ENCODE assay signal across 1 cellular context in genomic region chr22:23180301-23180892, GRCh38.
A peak's percentile ranks its signal among the peaks of the same experiment; 100 is the strongest.
TF ChIP-seq lines count a peak whose summit lies in the region.

TSS of gene BCR (plus strand) at chr22:23180509. CDS start at chr22:23180961, 452 bp downstream.

TF ChIP-seq in HepG2, 621 proteins besides CTCF, POLR2A, EP300 and RAD21 (continued from another document and continues in another):
- TF ChIP-seq ARID4A (CRISPR knock-in tag; IDR thresholded peaks at IDR 0.05; ENCODE audit: borderline replicate concordance) (peak; percentile 1; the same call in 1 of the 2 replicates), SP1 (IDR thresholded peaks at IDR 0.05) (no peak), SP1 (CRISPR knock-in tag; IDR thresholded peaks at IDR 0.05) (no peak), YEATS4 (CRISPR knock-in tag; IDR thresholded peaks at IDR 0.05; ENCODE audit: borderline replicate concordance) (peak; percentile 43), SOX5 (CRISPR knock-in tag; IDR thresholded peaks at IDR 0.05; ENCODE audit: borderline replicate concordance) (no peak), SAP130 (CRISPR knock-in tag; IDR thresholded peaks at IDR 0.05; ENCODE audit: low read depth) (peak; percentile 29; the same call in 1 of the 2 replicates), ZNF317 (CRISPR knock-in tag; IDR thresholded peaks at IDR 0.05) (no peak), IKZF4 (CRISPR knock-in tag; IDR thresholded peaks at IDR 0.05; ENCODE audit: borderline replicate concordance, low read depth, not compliant biosample characterization) (no peak), TRIM24 (CRISPR knock-in tag; IDR thresholded peaks at IDR 0.05) (no peak), ZFP82 (CRISPR knock-in tag; IDR thresholded peaks at IDR 0.05; ENCODE audit: borderline replicate concordance) (no peak; the same call in 1 of the 2 replicates), BCL3 (CRISPR knock-in tag; IDR thresholded peaks at IDR 0.05) (no peak), ZNF326 (CRISPR knock-in tag; IDR thresholded peaks at IDR 0.05; ENCODE audit: borderline replicate concordance) (no peak), ATF3 (CRISPR knock-in tag; IDR thresholded peaks at IDR 0.05) (no peak), MED1 (CRISPR knock-in tag; IDR thresholded peaks at IDR 0.05) (peak; percentile 23; the same call in 1 of the 2 replicates), PATZ1 (CRISPR knock-in tag; IDR thresholded peaks at IDR 0.05) (peak; percentile 88), ZBTB2 (CRISPR knock-in tag; IDR thresholded peaks at IDR 0.05; ENCODE audit: low read depth) (0 out of 2 replicates have a peak, but pooled peaks have one; percentile 49), TEAD3 (CRISPR knock-in tag; optimal IDR thresholded peaks at IDR 0.05; ENCODE audit: borderline replicate concordance) (no peak), HDAC1 (CRISPR knock-in tag; IDR thresholded peaks at IDR 0.05) (peak; percentile 41; the same call in 1 of the 2 replicates), ZNF142 (CRISPR knock-in tag; IDR thresholded peaks at IDR 0.05) (peak; percentile 12; the same call in 1 of the 2 replicates), ZFP91 (CRISPR knock-in tag; IDR thresholded peaks at IDR 0.05; ENCODE audit: borderline replicate concordance) (peak; percentile 99), ASH2L (IDR thresholded peaks at IDR 0.05; ENCODE audit: insufficient read length, low read depth, low read length) (peak; percentile 49), ETV5 (CRISPR knock-in tag; IDR thresholded peaks at IDR 0.05; ENCODE audit: borderline replicate concordance) (0 out of 2 replicates have a peak, but pooled peaks have one; percentile 21), KLF11 (CRISPR knock-in tag; IDR thresholded peaks at IDR 0.05) (no peak), ZBTB26 (CRISPR knock-in tag; IDR thresholded peaks at IDR 0.05; ENCODE audit: borderline replicate concordance) (no peak), POLR2G (IDR thresholded peaks at IDR 0.05; ENCODE audit: low read depth, low read length) (peak; percentile 35; the same call in 1 of the 2 replicates), HOXA5 (CRISPR knock-in tag; IDR thresholded peaks at IDR 0.05) (no peak), FOXA1 (IDR thresholded peaks at IDR 0.05) (no peak), FOXA1 (CRISPR knock-in tag; IDR thresholded peaks at IDR 0.05) (no peak), FUBP1 (CRISPR knock-in tag; IDR thresholded peaks at IDR 0.05; ENCODE audit: borderline replicate concordance) (no peak), ARNT2 (CRISPR knock-in tag; IDR thresholded peaks at IDR 0.05; ENCODE audit: low read depth) (peak; percentile 26; the same call in 1 of the 2 replicates), ZNF605 (CRISPR knock-in tag; IDR thresholded peaks at IDR 0.05) (no peak), FOXO4 (CRISPR knock-in tag; conservative IDR thresholded peaks at IDR 0.05) (no peak), ZNF331 (CRISPR knock-in tag; IDR thresholded peaks at IDR 0.05) (peak; percentile 86), HNF4G (IDR thresholded peaks at IDR 0.05; ENCODE audit: borderline replicate concordance, low read depth, low read length) (no peak), HNF4G (CRISPR knock-in tag; IDR thresholded peaks at IDR 0.05; ENCODE audit: borderline replicate concordance, low read depth) (peak; percentile 57; the same call in 1 of the 2 replicates), SKI (IDR thresholded peaks at IDR 0.05; ENCODE audit: partially characterized antibody) (peak; percentile 77), HOXA3 (CRISPR knock-in tag; IDR thresholded peaks at IDR 0.05) (peak; percentile 44)
